26 cellular contexts compared by ENCODE assay signal in the genomic region with DNA sequence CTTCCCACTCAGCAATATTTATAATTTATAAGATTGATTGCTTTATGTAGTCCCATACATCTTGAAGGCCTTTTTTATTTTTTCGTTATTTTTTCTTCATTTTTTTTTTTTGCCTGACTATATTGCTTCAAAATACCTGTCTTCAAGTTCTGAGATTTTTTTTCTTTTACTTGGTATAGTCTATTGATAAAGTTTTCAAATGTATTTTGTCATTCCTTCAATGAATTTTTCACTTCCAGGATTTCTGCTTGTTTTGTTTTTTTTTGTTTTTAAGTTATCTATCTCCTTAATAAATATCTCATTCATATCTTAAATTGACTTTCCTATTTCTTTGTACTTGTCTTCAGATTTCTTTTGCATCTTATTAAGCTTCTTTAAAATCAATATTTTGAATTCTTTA.
"Had no signal": no experiment of that assay in that cellular context is flagged by ENCODE, and none has a peak within 500 bp of the region (broad histone marks: within the 10 kb centered on the region; RNA-seq: fewer than 3 reads in every experiment).

No MANE protein-coding gene starts in this region.

- ATAC-seq: activated T-cell treated with anti-CD3 and anti-CD28 coated beads, Interleukin-2, amount 50 U/mL, for 4 hours; activated T-helper 17 cell treated with anti-CD3 and anti-CD28 coated beads, Interleukin-2, amount 50 U/mL, for 72 hours; Panc1 had no signal

- H3K27me3 ChIP-seq: SJCRH30 had no signal

- DNase-seq: activated CD4-positive, alpha-beta memory T cell treated with anti-CD3 and anti-CD28 coated beads for 36 hours; activated CD4-positive, alpha-beta T cell treated with anti-CD3 and anti-CD28 coated beads, Interleukin-2, amount 10 ng/mL, durations not matched to agents 7 days and 5 days; activated CD4-positive, CD25-positive, alpha-beta regulatory T cell; activated CD8-positive, alpha-beta memory T cell treated with anti-CD3 and anti-CD28 coated beads for 24 hours; activated gamma-delta T cell; activated naive CD4-positive, alpha-beta T cell treated with anti-CD3 and anti-CD28 coated beads for 36 hours; activated T-cell treated with anti-CD3 and anti-CD28 coated beads, Interleukin-2, amount 50 U/mL, for 4 hours; amygdala; NCI-H1048; NCI-H1417 treated with DMSO at 0.1 percent for 48 hours; NCI-H1694; NCI-H2029; NCI-H2107; NCI-H2227 treated with DMSO at 0.1 percent for 48 hours; NCI-H446 treated with DMSO at 0.1 percent for 48 hours; NCI-H524 treated with DMSO at 0.1 percent for 48 hours; NCI-H82; Right ventricle myocardium superior; SJCRH30; SK-N-SH; T-helper 1 cell had no signal

- H3K27ac ChIP-seq: RWPE1, SJCRH30, VCaP had no signal

- H3K4me3 ChIP-seq: SJCRH30 had no signal

- H3K9ac ChIP-seq: SK-N-SH had no signal

- H3K36me3 ChIP-seq: SJCRH30 had no signal

- H3K4me2 ChIP-seq: SK-N-SH had no signal

- H3K9me3 ChIP-seq: SK-N-SH had no signal

- H3K4me1 ChIP-seq: SJCRH30 had no signal

- H3K9me2 ChIP-seq: SK-N-SH had no signal

- FAIRE-seq: astrocyte had no signal
